Comparison of ENCODE assay signal across 1 cellular context in genomic region chr17:56939869-56940484, GRCh38.
TF ChIP-seq lines count a peak whose summit lies in the region.

No MANE protein-coding gene starts in this region.

TF ChIP-seq in HEK293, 187 proteins besides CTCF, POLR2A, EP300 and RAD21 (continued from another document):
- TF ChIP-seq ZNF184 (tag by site-specific recombination; IDR thresholded peaks at IDR 0.05): no peak
- no peak for TF ChIP-seq EGR2 (tag by site-specific recombination; IDR thresholded peaks at IDR 0.05; ENCODE audit: low read depth)
- TF ChIP-seq GLIS1 (tag by site-specific recombination; IDR thresholded peaks at IDR 0.05): no peak
- no peak for TF ChIP-seq ZNF311 (tag by site-specific recombination; IDR thresholded peaks at IDR 0.05; ENCODE audit: borderline replicate concordance)
- no peak for TF ChIP-seq ZNF558 (tag by site-specific recombination; IDR thresholded peaks at IDR 0.05)
- 0 out of 2 replicates have a peak, but pooled peaks have one; percentile 53 for TF ChIP-seq ZNF660 (tag by site-specific recombination; IDR thresholded peaks at IDR 0.05)
- TF ChIP-seq ZNF610 (tag by site-specific recombination; IDR thresholded peaks at IDR 0.05; ENCODE audit: borderline replicate concordance): no peak
- peak; percentile 76 for TF ChIP-seq ZNF654 (tag by site-specific recombination; IDR thresholded peaks at IDR 0.05; ENCODE audit: low read depth)
- TF ChIP-seq, protein P1, sequence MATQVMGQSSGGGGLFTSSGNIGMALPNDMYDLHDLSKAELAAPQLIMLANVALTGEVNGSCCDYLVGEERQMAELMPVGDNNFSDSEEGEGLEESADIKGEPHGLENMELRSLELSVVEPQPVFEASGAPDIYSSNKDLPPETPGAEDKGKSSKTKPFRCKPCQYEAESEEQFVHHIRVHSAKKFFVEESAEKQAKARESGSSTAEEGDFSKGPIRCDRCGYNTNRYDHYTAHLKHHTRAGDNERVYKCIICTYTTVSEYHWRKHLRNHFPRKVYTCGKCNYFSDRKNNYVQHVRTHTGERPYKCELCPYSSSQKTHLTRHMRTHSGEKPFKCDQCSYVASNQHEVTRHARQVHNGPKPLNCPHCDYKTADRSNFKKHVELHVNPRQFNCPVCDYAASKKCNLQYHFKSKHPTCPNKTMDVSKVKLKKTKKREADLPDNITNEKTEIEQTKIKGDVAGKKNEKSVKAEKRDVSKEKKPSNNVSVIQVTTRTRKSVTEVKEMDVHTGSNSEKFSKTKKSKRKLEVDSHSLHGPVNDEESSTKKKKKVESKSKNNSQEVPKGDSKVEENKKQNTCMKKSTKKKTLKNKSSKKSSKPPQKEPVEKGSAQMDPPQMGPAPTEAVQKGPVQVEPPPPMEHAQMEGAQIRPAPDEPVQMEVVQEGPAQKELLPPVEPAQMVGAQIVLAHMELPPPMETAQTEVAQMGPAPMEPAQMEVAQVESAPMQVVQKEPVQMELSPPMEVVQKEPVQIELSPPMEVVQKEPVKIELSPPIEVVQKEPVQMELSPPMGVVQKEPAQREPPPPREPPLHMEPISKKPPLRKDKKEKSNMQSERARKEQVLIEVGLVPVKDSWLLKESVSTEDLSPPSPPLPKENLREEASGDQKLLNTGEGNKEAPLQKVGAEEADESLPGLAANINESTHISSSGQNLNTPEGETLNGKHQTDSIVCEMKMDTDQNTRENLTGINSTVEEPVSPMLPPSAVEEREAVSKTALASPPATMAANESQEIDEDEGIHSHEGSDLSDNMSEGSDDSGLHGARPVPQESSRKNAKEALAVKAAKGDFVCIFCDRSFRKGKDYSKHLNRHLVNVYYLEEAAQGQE (tag by site-specific recombination; IDR thresholded peaks at IDR 0.05): no peak
- TF ChIP-seq ZNF514 (tag by site-specific recombination; IDR thresholded peaks at IDR 0.05): no peak
TF ChIP-seq in HEK293: peak in this region for 3.
